ENCODE assay signal across 21 cellular contexts in the genomic region with DNA sequence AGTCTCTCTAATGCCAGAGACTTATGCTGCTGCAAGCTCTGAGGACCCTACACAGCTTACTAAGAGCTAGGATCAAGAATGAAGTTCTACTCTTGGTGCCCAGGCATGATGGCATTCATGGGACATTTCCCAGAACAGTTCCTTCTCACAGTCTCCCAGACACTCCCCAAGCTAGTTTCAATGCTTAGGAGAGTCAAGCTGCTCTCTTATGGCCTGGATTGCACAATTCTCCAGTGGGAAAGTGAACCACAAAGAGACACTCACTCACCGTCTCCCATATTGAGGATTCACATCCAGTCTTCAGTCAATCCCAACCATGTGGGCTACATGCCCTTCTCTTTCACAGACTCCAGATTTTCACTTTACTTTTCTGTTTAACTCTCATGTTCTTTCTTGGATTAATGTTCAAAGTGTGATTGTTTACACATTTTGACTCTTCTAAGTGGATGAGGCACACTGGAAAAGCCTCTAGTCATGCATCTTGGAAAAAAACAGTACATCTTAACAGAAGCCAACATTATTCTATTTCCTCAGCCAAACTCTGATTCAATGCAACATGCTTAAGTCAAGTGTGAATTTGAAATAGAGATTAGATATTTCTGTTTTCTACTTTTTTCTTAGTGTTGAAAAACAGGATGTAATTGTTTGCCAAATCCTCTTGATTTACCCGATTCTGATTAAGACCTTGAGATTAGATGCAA.
"Had no signal": no experiment of that assay in that cellular context is flagged by ENCODE, and none has a peak within 500 bp of the region (broad histone marks: within the 10 kb centered on the region; RNA-seq: fewer than 3 reads in every experiment).

No MANE protein-coding gene starts in this region.

- H3K4me1 ChIP-seq: tibial nerve, vagina had no signal

- H3K9me3 ChIP-seq: tibial nerve, vagina had no signal

- H3K9ac ChIP-seq: neural progenitor cell had no signal

- H3K27ac ChIP-seq: epithelial cell of prostate, neural progenitor cell, tibial nerve, vagina had no signal

- H3K36me3 ChIP-seq: neural progenitor cell, tibial nerve, vagina had no signal

- H2AFZ ChIP-seq: neural progenitor cell had no signal

- H3K4me3 ChIP-seq: lung, neural progenitor cell, skin epidermis, tibial nerve, vagina had no signal

- ATAC-seq: activated CD4-positive, CD25-positive, alpha-beta regulatory T cell treated with anti-CD3 and anti-CD28 coated beads, Interleukin-2, amount 50 U/mL, for 24 hours; effector memory CD8-positive, alpha-beta T cell had no signal

- H3K27me3 ChIP-seq: neural progenitor cell, tibial nerve, vagina had no signal

- H3K4me2 ChIP-seq: neural progenitor cell had no signal

- DNase-seq: activated CD4-positive, alpha-beta T cell treated with anti-CD3 and anti-CD28 coated beads, Interleukin-2, amount 50 U/mL, for 1 hour; activated CD8-positive, alpha-beta memory T cell treated with anti-CD3 and anti-CD28 coated beads for 24 hours; activated naive CD8-positive, alpha-beta T cell treated with anti-CD3 and anti-CD28 coated beads for 36 hours; anterior cingulate cortex; dermis blood vessel endothelial cell; effector memory CD8-positive, alpha-beta T cell; foreskin fibroblast; immature natural killer cell; midbrain; stimulated activated CD4-positive, alpha-beta T cell treated with anti-CD3 and anti-CD28 coated beads, Interleukin-4, amount 100 ng/mL, for 4 hours; stimulated activated CD8-positive, alpha-beta memory T cell treated with anti-CD3 and anti-CD28 coated beads, Interleukin-4, amount 100 ng/mL, for 48 hours; stimulated activated naive CD4-positive, alpha-beta T cell treated with Interleukin-2 at 50 U/mL for 16 hours; substantia nigra; T-helper 9 cell had no signal
